In the genomic region with DNA sequence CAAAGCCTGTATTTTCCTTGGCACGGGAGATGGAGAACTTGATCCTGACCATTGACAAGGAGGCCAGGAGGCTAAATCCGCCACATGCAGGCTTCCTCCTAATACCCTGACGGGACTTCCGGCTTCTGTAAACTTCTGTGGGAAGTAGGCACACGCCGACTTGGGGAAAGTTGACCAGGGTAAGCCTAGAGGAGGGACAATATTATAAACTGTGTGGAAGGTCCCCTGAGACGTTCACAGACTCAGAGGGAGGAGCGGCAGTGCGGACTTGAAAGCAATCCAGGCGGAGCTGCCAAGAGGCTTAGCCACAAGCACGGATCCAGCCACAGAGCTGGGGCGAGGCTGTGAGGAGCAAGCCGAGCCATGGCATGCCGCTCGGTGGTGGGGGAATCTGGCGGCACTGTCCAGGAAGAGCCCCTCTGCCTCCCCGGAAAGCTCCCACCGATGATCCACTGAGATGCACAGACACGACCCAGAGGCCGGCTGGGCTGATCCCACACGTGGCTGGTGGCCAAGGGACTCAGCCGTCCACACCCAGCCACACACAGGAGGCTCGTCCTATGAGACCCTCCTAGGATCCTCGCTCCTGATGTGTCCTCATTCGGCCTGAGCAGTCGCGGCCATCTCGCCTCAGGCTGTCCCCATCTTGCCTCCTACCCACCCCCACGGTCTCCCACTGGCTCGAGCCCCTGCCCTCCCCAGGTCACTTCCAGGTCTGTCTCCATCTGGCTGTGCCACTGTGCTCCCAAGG, we compare ENCODE assay signal across 1 cellular context.
TF ChIP-seq lines count a peak whose summit lies in the region.

No MANE protein-coding gene starts in this region.

TF ChIP-seq in HCT116, 20 proteins besides CTCF, POLR2A, EP300 and RAD21 (continued from another document):
- no peak for TF ChIP-seq ELF1 (IDR thresholded peaks at IDR 0.05; ENCODE audit: borderline replicate concordance, low read depth)
